In the genomic region with DNA sequence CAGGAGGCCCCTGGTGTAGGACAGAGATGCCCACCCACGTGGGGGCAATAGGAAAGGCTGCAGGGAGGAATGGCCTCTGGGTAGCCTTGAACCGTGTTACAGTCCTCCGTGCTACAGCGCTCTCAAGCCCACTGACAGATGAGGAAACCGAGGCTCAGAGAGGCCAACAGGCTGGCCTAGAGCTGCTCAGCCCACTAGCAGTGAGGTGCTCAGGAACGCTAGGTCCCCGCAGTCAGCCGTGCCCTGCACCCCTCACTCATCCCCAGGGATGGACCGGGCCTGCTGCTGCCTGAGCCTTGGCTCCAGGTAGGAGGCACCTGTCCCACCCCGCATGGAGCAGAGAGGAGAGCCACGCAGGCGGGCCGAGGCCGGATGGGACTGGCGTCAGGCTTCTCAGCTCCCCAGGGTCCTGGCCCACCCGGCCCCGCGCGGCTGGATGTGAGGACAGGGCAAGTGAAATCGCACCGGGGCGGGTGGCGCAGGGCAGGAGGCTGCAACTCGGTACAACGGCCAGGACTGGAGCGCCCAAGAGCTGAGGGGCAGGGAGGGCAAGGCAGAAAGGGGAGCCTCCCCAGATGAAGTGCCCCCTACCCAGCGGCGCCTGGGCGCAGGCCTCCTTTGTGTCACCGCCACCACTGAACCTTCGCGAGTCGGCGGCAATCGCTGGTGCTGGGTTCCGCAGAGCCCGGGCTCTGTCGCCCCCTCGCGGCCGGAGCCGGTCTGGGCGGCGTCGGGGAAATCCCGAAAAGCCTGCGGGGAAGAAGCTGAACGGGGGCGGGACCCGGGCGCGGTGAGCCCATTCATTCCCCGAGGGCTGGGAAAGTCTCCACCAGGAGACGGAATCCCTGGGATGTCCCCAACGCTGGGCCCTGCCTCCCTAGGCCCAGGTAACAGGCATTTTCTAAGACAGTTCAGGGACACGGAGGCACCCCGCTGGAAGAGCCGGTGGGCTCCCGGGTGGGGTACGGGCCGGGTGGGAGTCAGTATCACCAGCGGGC, we compare ENCODE assay signal across 8 cellular contexts. TPM values are rescaled to one million over a fixed set of nuclear protein-coding genes. Genes with fewer than 3 reads are reported as not detected.
DNase-seq lines count a peak whose midpoint lies in the region; ATAC-seq and TF ChIP-seq lines count a peak whose summit lies in the region.

No MANE protein-coding gene starts in this region.

- no peak for TF ChIP-seq POLR2A in Peyer's patch (IDR thresholded peaks at IDR 0.05)

- in situ Hi-C loops in G401 (cut with HindIII; ENCODE audit: low sequenced_read_pairs): no loop called here

- TF ChIP-seq RAD21 in Ishikawa (IDR thresholded peaks at IDR 0.05; ENCODE audit: low read depth): peak; percentile 95

- H3K27me3 ChIP-seq in Peyer's patch: no peaks in the 10 kb centered on the region
- peaks cover 22% of the 10 kb centered on the region for H3K27me3 ChIP-seq in neutrophil

- H3K9me3 ChIP-seq in Peyer's patch: no peaks in the 10 kb centered on the region
- H3K9me3 ChIP-seq in neutrophil: no peaks in the 10 kb centered on the region

- H3K4me3 ChIP-seq in Peyer's patch (peak overlapping the region in 1 of 4 donors; percentile 7), fibroblast of mammary gland (ENCODE audit: control insufficient read depth, low read depth, low read length) (no peak overlapping the region), neutrophil (ENCODE audit: low read depth in 1 of 2, low read length in 1 of 2) (no peak overlapping the region)

- H3K36me3 ChIP-seq in Peyer's patch (no peaks in the 10 kb centered on the region), neutrophil (no peaks in the 10 kb centered on the region)

- H3K4me1 ChIP-seq in Peyer's patch (peaks cover 2 to 36% (median 25%) of the 10 kb centered on the region in 4 donors), neutrophil (ENCODE audit: control insufficient read depth in 1 of 2, insufficient read depth in 1 of 2, low read depth in 1 of 2, low read length in 1 of 2) (peaks cover 7 to 8% of the 10 kb centered on the region in 2 experiments)

- DNase-seq in G401 (ENCODE audit: low spot score) (peak; percentile 69), Peyer's patch (peak; percentile 81 to 93 (median 88)), fibroblast of mammary gland (ENCODE audit: low read depth) (peak; percentile 58), substantia nigra (lab: John Stamatoyannopoulos, UW) (peak in 45 of 49 donors; percentile 26 to 90 (median 69))
- DNase-seq in activated T-cell treated with anti-CD3 and anti-CD28 coated beads, Interleukin-2, amount 50 U/mL, for 72 hours: peak; percentile 86 to 93

- no peaks in the 10 kb centered on the region for H3K9me3 Mint-ChIP-seq in activated T-cell treated with anti-CD3 and anti-CD28 coated beads, Interleukin-2, amount 50 U/mL, for 72 hours

- ATAC-seq in activated T-cell treated with anti-CD3 and anti-CD28 coated beads, Interleukin-2, amount 50 U/mL, for 72 hours (replicated peaks in 1 of 2): peak; percentile 88 to 92
- no peak for ATAC-seq in HG03039 (IDR thresholded peaks at IDR 0.05; ENCODE audit: unreplicated experiment)

- H3K27me3 Mint-ChIP-seq in activated T-cell treated with anti-CD3 and anti-CD28 coated beads, Interleukin-2, amount 50 U/mL, for 72 hours (ENCODE audit: low read depth): peaks cover 4% of the 10 kb centered on the region

- peak; percentile 95 to 98 (median 97) for TF ChIP-seq CTCF in Peyer's patch (IDR thresholded peaks at IDR 0.05)
- peak; percentile 75 for TF ChIP-seq CTCF in fibroblast of mammary gland (conservative IDR thresholded peaks at IDR 0.05; ENCODE audit: control insufficient read depth, insufficient read depth, low read depth, low read length)
- TF ChIP-seq CTCF in neutrophil (IDR thresholded peaks at IDR 0.05): peak; percentile 95

- H3K27ac ChIP-seq in Peyer's patch (peak overlapping the region in 1 of 4 donors; percentile 79), neutrophil (no peak overlapping the region), substantia nigra (ENCODE audit: low read depth, low read length, poor library complexity, severe bottlenecking) (no peak overlapping the region)

- no peak overlapping the region for H3K27ac Mint-ChIP-seq in activated T-cell treated with anti-CD3 and anti-CD28 coated beads, Interleukin-2, amount 50 U/mL, for 72 hours

- no peak for TF ChIP-seq EP300 in Ishikawa (IDR thresholded peaks at IDR 0.05; ENCODE audit: borderline replicate concordance)

- no peaks in the 10 kb centered on the region for H3K4me1 Mint-ChIP-seq in activated T-cell treated with anti-CD3 and anti-CD28 coated beads, Interleukin-2, amount 50 U/mL, for 72 hours (ENCODE audit: low read depth)

- H3K4me3 Mint-ChIP-seq in activated T-cell treated with anti-CD3 and anti-CD28 coated beads, Interleukin-2, amount 50 U/mL, for 72 hours: peak overlapping the region; percentile 49 to 54

- no peaks in the 10 kb centered on the region for H3K36me3 Mint-ChIP-seq in activated T-cell treated with anti-CD3 and anti-CD28 coated beads, Interleukin-2, amount 50 U/mL, for 72 hours (ENCODE audit: insufficient read depth in 2 of 2)

TF ChIP-seq in Ishikawa, 13 proteins besides CTCF, POLR2A, EP300 and RAD21:
- TF ChIP-seq, protein P1, sequence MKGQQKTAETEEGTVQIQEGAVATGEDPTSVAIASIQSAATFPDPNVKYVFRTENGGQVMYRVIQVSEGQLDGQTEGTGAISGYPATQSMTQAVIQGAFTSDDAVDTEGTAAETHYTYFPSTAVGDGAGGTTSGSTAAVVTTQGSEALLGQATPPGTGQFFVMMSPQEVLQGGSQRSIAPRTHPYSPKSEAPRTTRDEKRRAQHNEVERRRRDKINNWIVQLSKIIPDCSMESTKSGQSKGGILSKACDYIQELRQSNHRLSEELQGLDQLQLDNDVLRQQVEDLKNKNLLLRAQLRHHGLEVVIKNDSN (IDR thresholded peaks at IDR 0.05): no peak
- TF ChIP-seq, protein P2, sequence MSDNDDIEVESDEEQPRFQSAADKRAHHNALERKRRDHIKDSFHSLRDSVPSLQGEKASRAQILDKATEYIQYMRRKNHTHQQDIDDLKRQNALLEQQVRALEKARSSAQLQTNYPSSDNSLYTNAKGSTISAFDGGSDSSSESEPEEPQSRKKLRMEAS (IDR thresholded peaks at IDR 0.05): 0 out of 2 replicates have a peak, but pooled peaks have one; percentile 25
- TF ChIP-seq TCF12 (IDR thresholded peaks at IDR 0.05; ENCODE audit: low read depth) (no peak), ZBTB7A (IDR thresholded peaks at IDR 0.05; ENCODE audit: low read depth) (no peak), EGR1 (IDR thresholded peaks at IDR 0.05) (peak; percentile 45), TAF1 (IDR thresholded peaks at IDR 0.05; ENCODE audit: low read depth) (no peak), FOXM1 (IDR thresholded peaks at IDR 0.05; ENCODE audit: borderline replicate concordance, low read depth) (no peak), TEAD4 (IDR thresholded peaks at IDR 0.05) (no peak), CREB1 (IDR thresholded peaks at IDR 0.05; ENCODE audit: low read depth) (no peak), YY1 (IDR thresholded peaks at IDR 0.05; ENCODE audit: low read depth) (no peak), CEBPB (IDR thresholded peaks at IDR 0.05) (no peak), NFIC (IDR thresholded peaks at IDR 0.05) (no peak)
- TF ChIP-seq, protein P3, sequence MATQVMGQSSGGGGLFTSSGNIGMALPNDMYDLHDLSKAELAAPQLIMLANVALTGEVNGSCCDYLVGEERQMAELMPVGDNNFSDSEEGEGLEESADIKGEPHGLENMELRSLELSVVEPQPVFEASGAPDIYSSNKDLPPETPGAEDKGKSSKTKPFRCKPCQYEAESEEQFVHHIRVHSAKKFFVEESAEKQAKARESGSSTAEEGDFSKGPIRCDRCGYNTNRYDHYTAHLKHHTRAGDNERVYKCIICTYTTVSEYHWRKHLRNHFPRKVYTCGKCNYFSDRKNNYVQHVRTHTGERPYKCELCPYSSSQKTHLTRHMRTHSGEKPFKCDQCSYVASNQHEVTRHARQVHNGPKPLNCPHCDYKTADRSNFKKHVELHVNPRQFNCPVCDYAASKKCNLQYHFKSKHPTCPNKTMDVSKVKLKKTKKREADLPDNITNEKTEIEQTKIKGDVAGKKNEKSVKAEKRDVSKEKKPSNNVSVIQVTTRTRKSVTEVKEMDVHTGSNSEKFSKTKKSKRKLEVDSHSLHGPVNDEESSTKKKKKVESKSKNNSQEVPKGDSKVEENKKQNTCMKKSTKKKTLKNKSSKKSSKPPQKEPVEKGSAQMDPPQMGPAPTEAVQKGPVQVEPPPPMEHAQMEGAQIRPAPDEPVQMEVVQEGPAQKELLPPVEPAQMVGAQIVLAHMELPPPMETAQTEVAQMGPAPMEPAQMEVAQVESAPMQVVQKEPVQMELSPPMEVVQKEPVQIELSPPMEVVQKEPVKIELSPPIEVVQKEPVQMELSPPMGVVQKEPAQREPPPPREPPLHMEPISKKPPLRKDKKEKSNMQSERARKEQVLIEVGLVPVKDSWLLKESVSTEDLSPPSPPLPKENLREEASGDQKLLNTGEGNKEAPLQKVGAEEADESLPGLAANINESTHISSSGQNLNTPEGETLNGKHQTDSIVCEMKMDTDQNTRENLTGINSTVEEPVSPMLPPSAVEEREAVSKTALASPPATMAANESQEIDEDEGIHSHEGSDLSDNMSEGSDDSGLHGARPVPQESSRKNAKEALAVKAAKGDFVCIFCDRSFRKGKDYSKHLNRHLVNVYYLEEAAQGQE (IDR thresholded peaks at IDR 0.05; ENCODE audit: low read depth): no peak

RNA-seq across cellular contexts. Expression of a gene that starts 8.4 kb away (rescaled TPM):
- total RNA-seq in G401 (2014; rRNA removed; shearing (Covaris generic)): not detected in 2 replicates
- total RNA-seq in Peyer's patch: 10 to 100 TPM in 3 of 4 donors, 1 to 10 TPM in 1; 8.3 to 16.0 (median 14.8) TPM
- total RNA-seq in activated T-cell treated with anti-CD3 and anti-CD28 coated beads, Interleukin-2, amount 50 U/mL, for 72 hours: 10 to 100 TPM in 1 of 2 donors, 1 to 10 TPM in 1; 10.0 to 11.1 TPM

RNA-seq across cellular contexts. Expression of a gene that starts 10.5 kb away (rescaled TPM):
- total RNA-seq in G401 (2014; rRNA removed; shearing (Covaris generic)): not detected in 2 replicates
- total RNA-seq in Peyer's patch: 10 to 100 TPM in 1 of 4 donors, 1 to 10 TPM in 3; 1.1 to 17.3 (median 3.4) TPM
- 1 to 10 TPM; 2.6 to 5.2 TPM for total RNA-seq in activated T-cell treated with anti-CD3 and anti-CD28 coated beads, Interleukin-2, amount 50 U/mL, for 72 hours

RNA-seq across cellular contexts. Expression of a gene that starts 44.9 kb away (rescaled TPM):
- not detected in 2 replicates for total RNA-seq in G401 (2014; rRNA removed; shearing (Covaris generic))
- total RNA-seq in Peyer's patch: 100 to 1,000 TPM in 3 of 4 donors, 10 to 100 TPM in 1; 97.9 to 206 (median 151) TPM
- total RNA-seq in activated T-cell treated with anti-CD3 and anti-CD28 coated beads, Interleukin-2, amount 50 U/mL, for 72 hours: 100 to 1,000 TPM; 350 to 469 TPM

Comparison
In these comparisons a context has a peak if more than half of its experiments do, and no peak if none do; other contexts are left out.
1. RNA of a gene that starts 44.9 kb away (total RNA-seq): 350 to 469 TPM in activated T-cell treated with anti-CD3 and anti-CD28 coated beads, Interleukin-2, amount 50 U/mL, for 72 hours and 97.9 to 206 TPM in Peyer's patch; not detected in G401; every median in the first group is over 10 times any median in the second.
2. Peak in every context shown above with its lines, with median percentiles within 50 percentile points of each other: DNase-seq and CTCF ChIP-seq.